In the genomic region with DNA sequence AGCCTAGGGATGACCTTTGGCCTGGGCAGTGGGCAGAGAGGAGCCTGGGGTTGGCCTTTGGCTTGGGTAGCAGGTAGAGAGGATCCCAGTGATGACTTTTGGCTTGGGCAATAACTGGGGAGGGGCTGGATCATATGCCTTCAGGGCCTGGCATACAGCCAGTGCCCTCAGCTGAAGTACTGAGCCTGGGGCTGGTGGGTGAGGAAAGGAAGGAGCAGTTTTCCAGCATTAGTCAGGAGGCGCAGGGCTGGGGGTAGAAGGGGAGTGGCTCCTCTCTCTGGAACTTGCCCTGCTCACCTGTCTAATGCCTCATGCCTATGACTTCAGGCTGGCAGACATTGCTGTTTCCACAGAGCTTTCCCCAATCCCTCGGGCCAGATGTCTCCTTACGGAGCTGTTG, we compare ENCODE assay signal across 26 cellular contexts. TPM values are rescaled to one million over a fixed set of nuclear protein-coding genes. Genes with fewer than 3 reads are reported as not detected.
DNase-seq lines count a peak whose midpoint lies in the region; ATAC-seq, FAIRE-seq and TF ChIP-seq lines count a peak whose summit lies in the region.
"Had no signal": no experiment of that assay in that cellular context is flagged by ENCODE, and none has a peak within 500 bp of the region (broad histone marks: within the 10 kb centered on the region; RNA-seq: fewer than 3 reads in every experiment).

No MANE protein-coding gene starts in this region.

- no peaks in the 10 kb centered on the region for H3K9me2 ChIP-seq in Karpas-422 (replicated peaks; ENCODE audit: insufficient read depth, low read length)

- no peak overlapping the region for H3K4me3 Mint-ChIP-seq in osteocyte (ENCODE audit: unreplicated experiment)
- H3K4me3 Mint-ChIP-seq: activated CD4-positive, alpha-beta memory T cell treated with anti-CD3 and anti-CD28 coated beads, Interleukin-2, amount 10 ng/mL, durations not matched to agents 7 days and 5 days; activated naive CD4-positive, alpha-beta T cell treated with anti-CD3 and anti-CD28 coated beads for 36 hours; effector memory CD8-positive, alpha-beta T cell; naive B cell; stimulated activated naive CD8-positive, alpha-beta T cell treated with anti-CD3 and anti-CD28 coated beads, Interleukin-15, amount 100 ng/mL, for 72 hours had no signal

- no peaks in the 10 kb centered on the region for H4K20me1 ChIP-seq in HepG2 (ENCODE audit: insufficient read depth, low read length)
- no peaks in the 10 kb centered on the region for H4K20me1 ChIP-seq in Karpas-422 (ENCODE audit: insufficient read depth, low read depth, low read length)

- CTCF ChIA-PET in HepG2 (lab: Yijun Ruan, JAX; ENCODE audit: low intra/inter-chr PET ratio, low total read pairs), result no interaction called here

- H2AFZ ChIP-seq in HepG2 (ENCODE audit: low read length) (no peak overlapping the region), Karpas-422 (ENCODE audit: low read length) (no peak overlapping the region)

- POLR2A ChIA-PET in HepG2 (lab: Yijun Ruan, JAX), result no interaction called here

- H3K9ac ChIP-seq in HepG2 (ENCODE audit: insufficient read depth, low read depth, low read length), result no peak overlapping the region
- H3K9ac ChIP-seq in Karpas-422 (ENCODE audit: low read length), result no peak overlapping the region

- H3K36me3 ChIP-seq in HepG2 (replicated peaks in 1 of 2; ENCODE audit: control insufficient read depth in 1 of 2, insufficient read depth in 2 of 2, low read length in 2 of 2), result no peaks in the 10 kb centered on the region
- H3K36me3 ChIP-seq in right lobe of liver, result no peaks in the 10 kb centered on the region
- no peaks in the 10 kb centered on the region for H3K36me3 ChIP-seq in Karpas-422 (ENCODE audit: insufficient read depth, low read length)
- H3K36me3 ChIP-seq: HAP-1, pancreas had no signal

- intact Hi-C loops in HepG2 (cut with micrococcal nuclease; ENCODE audit: unreplicated experiment), result no loop called here
- intact Hi-C loops in right lobe of liver (cut with DNase I), result no loop called here

- peaks cover 3% of the 10 kb centered on the region for H3K36me3 Mint-ChIP-seq in osteocyte (ENCODE audit: unreplicated experiment)

- H3K79me2 ChIP-seq in HepG2 (ENCODE audit: insufficient read depth, low read length), result no peaks in the 10 kb centered on the region
- no peaks in the 10 kb centered on the region for H3K79me2 ChIP-seq in Karpas-422 (ENCODE audit: low read length)

- ATAC-seq in HepG2 (peak; percentile 38; the same call in 1 of the 3 replicates), right lobe of liver (no peak)
- ATAC-seq: effector memory CD8-positive, alpha-beta T cell; stimulated activated naive CD8-positive, alpha-beta T cell treated with anti-CD3 and anti-CD28 coated beads, Interleukin-15, amount 100 ng/mL, for 72 hours had no signal

- no peak overlapping the region for H3K27ac Mint-ChIP-seq in osteocyte (ENCODE audit: unreplicated experiment)
- H3K27ac Mint-ChIP-seq: activated CD4-positive, alpha-beta memory T cell treated with anti-CD3 and anti-CD28 coated beads, Interleukin-2, amount 10 ng/mL, durations not matched to agents 7 days and 5 days; activated naive CD4-positive, alpha-beta T cell treated with anti-CD3 and anti-CD28 coated beads for 36 hours had no signal

- H3K4me3 ChIP-seq in HepG2 (replicated peaks in 1 of 3; ENCODE audit: insufficient read depth in 1 of 3, low read depth in 2 of 3, low read length in 3 of 3) (no peak overlapping the region), right lobe of liver (no peak overlapping the region), Karpas-422 (ENCODE audit: low read length) (no peak overlapping the region)
- H3K4me3 ChIP-seq: HAP-1, pancreas had no signal

- TF ChIP-seq CTCF in HepG2 (CRISPR knock-in tag; IDR thresholded peaks at IDR 0.05) (no peak), right lobe of liver (IDR thresholded peaks at IDR 0.05) (no peak), osteocyte (IDR thresholded peaks at IDR 0.05) (no peak)

- H3K9me3 ChIP-seq in HepG2 (ENCODE audit: low read length), result peaks cover 17% of the 10 kb centered on the region; the same call in 1 of the 2 replicates
- no peaks in the 10 kb centered on the region for H3K9me3 ChIP-seq in right lobe of liver
- H3K9me3 ChIP-seq in Karpas-422 (ENCODE audit: low read length), result peaks cover 5% of the 10 kb centered on the region; the same call in 1 of the 2 replicates
- H3K9me3 ChIP-seq: HAP-1, pancreas had no signal

- H3K4me1 Mint-ChIP-seq in osteocyte (ENCODE audit: unreplicated experiment), result no peaks in the 10 kb centered on the region
- H3K4me1 Mint-ChIP-seq: activated CD4-positive, alpha-beta memory T cell treated with anti-CD3 and anti-CD28 coated beads, Interleukin-2, amount 10 ng/mL, durations not matched to agents 7 days and 5 days; naive B cell; stimulated activated naive CD8-positive, alpha-beta T cell treated with anti-CD3 and anti-CD28 coated beads, Interleukin-15, amount 100 ng/mL, for 72 hours had no signal

- DNase-seq in HepG2 (ENCODE audit: low spot score), result no peak
- DNase-seq in right lobe of liver, result no peak
- peak; percentile 66 for DNase-seq in SW480 (ENCODE audit: low spot score)
- peak; percentile 11 for DNase-seq in kidney glomerular epithelial cell (lab: John Stamatoyannopoulos, UW)
- no peak for DNase-seq in Karpas-422
- DNase-seq in NK-92 treated with Interleukin-12 subunit alpha and Interleukin-12 subunit beta, amount 100 ng/mL, for 24 hours (lab: John Stamatoyannopoulos, UW), result no peak
- no peak for DNase-seq in osteocyte (ENCODE audit: extremely low spot score, unreplicated experiment)
- no peak for DNase-seq in NCI-H446 (lab: John Stamatoyannopoulos, UW)
- DNase-seq: ACHN; activated CD4-positive, alpha-beta memory T cell treated with anti-CD3 and anti-CD28 coated beads, Interleukin-2, amount 10 ng/mL, durations not matched to agents 7 days and 5 days; activated naive CD4-positive, alpha-beta T cell treated with anti-CD3 and anti-CD28 coated beads for 36 hours; activated T-cell treated with anti-CD3 and anti-CD28 coated beads, Interleukin-2, amount 50 U/mL, for 1 hour; DMS53; effector memory CD8-positive, alpha-beta T cell; KG1; naive B cell; NCI-H2171; NCI-H748 treated with DMSO at 0.1 percent for 48 hours; stimulated activated naive CD8-positive, alpha-beta T cell treated with anti-CD3 and anti-CD28 coated beads, Interleukin-15, amount 100 ng/mL, for 72 hours; T-helper 2 cell had no signal

- BruUV-seq in HepG2 (replicated peaks; lab: Mats Ljungman, UMichigan), result no TSS peak

- TF ChIP-seq EP300 in HepG2 (IDR thresholded peaks at IDR 0.05; ENCODE audit: low read depth in 2 of 2, low read length in 2 of 2) (no peak), HepG2 (CRISPR knock-in tag; IDR thresholded peaks at IDR 0.05; ENCODE audit: borderline replicate concordance) (no peak)

- no peak for TF ChIP-seq RAD21 in HepG2 (CRISPR knock-in tag; IDR thresholded peaks at IDR 0.05)

- peaks cover 9% of the 10 kb centered on the region for H3K4me1 ChIP-seq in HepG2 (ENCODE audit: insufficient read depth, low read length)
- H3K4me1 ChIP-seq in right lobe of liver, result peaks cover 0 to 7% (median 3%) of the 10 kb centered on the region in 4 donors
- H3K4me1 ChIP-seq in Karpas-422 (ENCODE audit: low read length), result peaks cover 7% of the 10 kb centered on the region
- H3K4me1 ChIP-seq: HAP-1 had no signal

- H3K9me3 Mint-ChIP-seq in osteocyte (ENCODE audit: unreplicated experiment), result peaks cover 15% of the 10 kb centered on the region

- no peak for TF ChIP-seq POLR2A in HepG2 (IDR thresholded peaks at IDR 0.05; ENCODE audit: insufficient read depth in 1 of 2, low read depth in 2 of 2, low read length in 2 of 2)
- TF ChIP-seq POLR2A in right lobe of liver (IDR thresholded peaks at IDR 0.05), result no peak

- in situ Hi-C loops in HepG2 (cut with HindIII; ENCODE audit: extremely low pct_ligation_motif_present, low pct_unique_long_range_greater_than_20kb), result no loop called here

- H3K27me3 Mint-ChIP-seq in osteocyte (ENCODE audit: unreplicated experiment), result no peaks in the 10 kb centered on the region
- H3K27me3 Mint-ChIP-seq: stimulated activated naive CD8-positive, alpha-beta T cell treated with anti-CD3 and anti-CD28 coated beads, Interleukin-15, amount 100 ng/mL, for 72 hours had no signal

- no peaks in the 10 kb centered on the region for H3K27me3 ChIP-seq in HepG2 (ENCODE audit: control insufficient read depth in 1 of 2, insufficient read depth in 2 of 2, low read length in 2 of 2)
- no peaks in the 10 kb centered on the region for H3K27me3 ChIP-seq in right lobe of liver
- no peaks in the 10 kb centered on the region for H3K27me3 ChIP-seq in Karpas-422 (ENCODE audit: low read length)
- H3K27me3 ChIP-seq: pancreas had no signal

- H3K4me2 ChIP-seq in HepG2 (ENCODE audit: low read depth, low read length) (no peak overlapping the region), Karpas-422 (ENCODE audit: low read depth, low read length, poor library complexity, severe bottlenecking) (no peak overlapping the region)

- WGBS in HepG2 (ENCODE audit: low lambda C conversion rate), result 47% methylated on average over 3 of the region's 3 CpGs
- WGBS in right lobe of liver (ENCODE audit: insufficient coverage, low coverage, low lambda C conversion rate, missing lambda C conversion rate), result 57% methylated on average over 2 of the region's 3 CpGs

- H3K27ac ChIP-seq in HepG2 (ENCODE audit: extremely low read length, insufficient read depth, low read length), result no peak overlapping the region
- no peak overlapping the region for H3K27ac ChIP-seq in right lobe of liver
- no peak overlapping the region for H3K27ac ChIP-seq in Karpas-422 (ENCODE audit: low read length)
- H3K27ac ChIP-seq: C4-2B, HL-60, pancreas had no signal

- FAIRE-seq in HepG2 (lab: Jason Lieb, UNC), result no peak
- FAIRE-seq: GM12892, islet of Langerhans, pancreas had no signal

RNA-seq across cellular contexts. Expression of a gene that starts 15.2 kb away (rescaled TPM):
- 9.8 and 18.4 TPM in 2 replicates for total RNA-seq in HepG2 (2016; rRNA removed; fragmentation: Illumina TruSeq; extraction: Trizol)
- 12.2 and 16.1 TPM in 2 replicates for total RNA-seq in HepG2 (2016; cell fraction: cytosol; rRNA removed; fragmentation: Illumina TruSeq; extraction: Trizol; ENCODE audit: low read depth)
- total RNA-seq in HepG2 (2016; cell fraction: insoluble cytoplasmic fraction; rRNA removed; fragmentation: Illumina TruSeq; extraction: Trizol), result 10.6 and 19.5 TPM in 2 replicates
- total RNA-seq in HepG2 (2016; cell fraction: membrane; rRNA removed; fragmentation: Illumina TruSeq; extraction: Trizol), result 12.0 and 14.7 TPM in 2 replicates
- total RNA-seq in HepG2 (2016; cell fraction: nucleus; rRNA removed; fragmentation: Illumina TruSeq; extraction: Trizol), result 14.6 and 16.0 TPM in 2 replicates
- 11.8 and 12.6 TPM in 2 replicates for polyA plus RNA-seq in HepG2 (2011; rRNA removed)
- 6.8 and 16.3 TPM in 2 replicates for polyA plus RNA-seq in HepG2 (2011; cell fraction: cytosol; rRNA removed)
- 56.9 and 70.5 TPM in 2 replicates for polyA plus RNA-seq in HepG2 (2011; cell fraction: nucleus; rRNA removed)
- 8.1 and 13.6 TPM in 2 replicates for polyA plus RNA-seq in HepG2 (2012)
- polyA plus RNA-seq in HepG2 (2016; cell fraction: cytosol; fragmentation: Illumina TruSeq; extraction: Trizol; ENCODE audit: low read depth), result 10.0 and 12.3 TPM in 2 replicates
- 8.1 and 10.1 TPM in 2 replicates for polyA plus RNA-seq in HepG2 (2016; cell fraction: insoluble cytoplasmic fraction; fragmentation: Illumina TruSeq; extraction: Trizol; ENCODE audit: low read depth)
- 9.1 and 10.0 TPM in 2 replicates for polyA plus RNA-seq in HepG2 (2016; cell fraction: membrane; fragmentation: Illumina TruSeq; extraction: Trizol; ENCODE audit: low read depth)
- polyA plus RNA-seq in HepG2 (2016; cell fraction: nucleus; fragmentation: Illumina TruSeq; extraction: Trizol; ENCODE audit: insufficient read depth, low read depth), result 30.4 and 30.9 TPM in 2 replicates
- polyA minus RNA-seq in HepG2 (2011; rRNA and poly(A)+ RNA removed; ENCODE audit: low replicate concordance), result 5.5 and 7.7 TPM in 2 replicates
- 3.2 and 9.5 TPM in 2 replicates for polyA minus RNA-seq in HepG2 (2011; cell fraction: cytosol; rRNA and poly(A)+ RNA removed)
- polyA minus RNA-seq in HepG2 (2011; cell fraction: nucleus; rRNA and poly(A)+ RNA removed), result 3.4 and 4.1 TPM in 2 replicates
- total RNA-seq in right lobe of liver, result 10 to 100 TPM; 14.3 to 88.7 (median 22.1) TPM
- total RNA-seq in Karpas-422 (2014; rRNA removed; shearing (Covaris generic); ENCODE audit: low replicate concordance), result 14.4 and 75.0 TPM in 2 replicates
- 12.9 and 15.7 TPM in 2 replicates for total RNA-seq in osteocyte

RNA-seq across cellular contexts. Expression of a gene that starts 40.3 kb away (rescaled TPM):
- total RNA-seq in HepG2 (2016; rRNA removed; fragmentation: Illumina TruSeq; extraction: Trizol) (222 and 289 TPM in 2 replicates), right lobe of liver (10 to 100 TPM; 48.3 to 92.7 (median 70.2) TPM), osteocyte (130 TPM in 2 replicates)
- 104 and 114 TPM in 2 replicates for total RNA-seq in HepG2 (2016; cell fraction: cytosol; rRNA removed; fragmentation: Illumina TruSeq; extraction: Trizol; ENCODE audit: low read depth)
- 211 and 292 TPM in 2 replicates for total RNA-seq in HepG2 (2016; cell fraction: insoluble cytoplasmic fraction; rRNA removed; fragmentation: Illumina TruSeq; extraction: Trizol)
- total RNA-seq in HepG2 (2016; cell fraction: membrane; rRNA removed; fragmentation: Illumina TruSeq; extraction: Trizol), result 204 and 207 TPM in 2 replicates
- 115 and 129 TPM in 2 replicates for total RNA-seq in HepG2 (2016; cell fraction: nucleus; rRNA removed; fragmentation: Illumina TruSeq; extraction: Trizol)
- 51.4 and 67.9 TPM in 2 replicates for polyA plus RNA-seq in HepG2 (2011; rRNA removed)
- polyA plus RNA-seq in HepG2 (2011; cell fraction: cytosol; rRNA removed), result 57.5 and 78.7 TPM in 2 replicates
- polyA plus RNA-seq in HepG2 (2011; cell fraction: nucleus; rRNA removed), result 39.7 and 47.6 TPM in 2 replicates
- 254 and 278 TPM in 2 replicates for polyA plus RNA-seq in HepG2 (2012)
- 130 and 148 TPM in 2 replicates for polyA plus RNA-seq in HepG2 (2016; cell fraction: cytosol; fragmentation: Illumina TruSeq; extraction: Trizol; ENCODE audit: low read depth)
- polyA plus RNA-seq in HepG2 (2016; cell fraction: insoluble cytoplasmic fraction; fragmentation: Illumina TruSeq; extraction: Trizol; ENCODE audit: low read depth), result 312 and 323 TPM in 2 replicates
- polyA plus RNA-seq in HepG2 (2016; cell fraction: membrane; fragmentation: Illumina TruSeq; extraction: Trizol; ENCODE audit: low read depth), result 182 and 196 TPM in 2 replicates
- polyA plus RNA-seq in HepG2 (2016; cell fraction: nucleus; fragmentation: Illumina TruSeq; extraction: Trizol; ENCODE audit: insufficient read depth, low read depth), result 145 and 163 TPM in 2 replicates
- polyA minus RNA-seq in HepG2 (2011; rRNA and poly(A)+ RNA removed; ENCODE audit: low replicate concordance), result 45.3 and 49.0 TPM in 2 replicates
- polyA minus RNA-seq in HepG2 (2011; cell fraction: cytosol; rRNA and poly(A)+ RNA removed), result 83.7 and 98.7 TPM in 2 replicates
- polyA minus RNA-seq in HepG2 (2011; cell fraction: nucleus; rRNA and poly(A)+ RNA removed), result 59.0 and 61.9 TPM in 2 replicates
- total RNA-seq in Karpas-422 (2014; rRNA removed; shearing (Covaris generic); ENCODE audit: low replicate concordance), result 84.2 and 128 TPM in 2 replicates

Comparison
In these comparisons a context has a peak if more than half of its experiments do, and no peak if none do; other contexts are left out.
1. DNase-seq: peak in SW480 (single experiment) and kidney glomerular epithelial cell (single experiment); none in HepG2 (single experiment), right lobe of liver (0 of 3), Karpas-422 (single experiment), NK-92 treated with Interleukin-12 subunit alpha and Interleukin-12 subunit beta, amount 100 ng/mL, for 24 hours (single experiment), osteocyte (single experiment) and NCI-H446 (0 of 2).